1 cellular context compared by ENCODE assay signal in the genomic region with DNA sequence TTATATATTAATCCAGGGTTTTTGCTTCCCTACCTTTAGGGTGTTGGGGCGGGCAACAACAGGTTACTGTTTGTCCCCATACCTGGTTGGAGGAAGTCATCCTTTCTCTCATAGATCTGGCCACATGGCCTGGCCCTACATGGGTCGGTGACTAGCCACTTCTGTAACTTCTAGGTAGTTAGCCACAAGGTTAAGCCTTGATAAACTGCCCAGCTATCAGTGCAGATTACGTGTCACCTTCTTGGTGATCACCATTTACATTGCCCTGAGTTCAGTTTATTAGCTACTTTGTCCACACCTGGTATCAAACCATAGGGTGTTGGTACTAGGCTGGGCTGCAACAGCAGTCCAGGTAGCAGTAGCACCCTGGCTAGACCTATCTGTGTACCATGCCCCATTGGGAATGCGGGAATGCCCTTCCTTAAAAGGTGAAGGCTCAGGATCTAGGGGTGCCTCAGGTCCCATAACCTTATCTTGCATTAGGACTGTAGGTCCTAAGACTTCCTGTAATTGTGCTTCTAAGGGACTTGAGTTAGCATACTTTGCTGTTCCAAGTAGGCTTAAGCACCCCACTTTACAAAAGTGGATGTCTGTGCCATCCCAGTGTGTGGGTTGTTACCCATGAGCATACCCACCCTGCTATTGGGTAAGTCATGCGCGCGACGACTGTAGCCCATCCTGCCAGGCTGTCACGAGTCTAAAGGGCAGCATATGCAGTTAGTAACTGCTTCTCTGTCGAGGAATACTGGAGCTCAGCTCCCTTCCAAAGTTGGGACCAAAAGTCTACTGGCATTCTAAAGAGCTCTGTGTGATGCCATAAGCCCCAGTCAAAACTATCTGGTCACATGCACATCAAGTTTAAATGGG.
TF ChIP-seq lines count a peak whose summit lies in the region.

No MANE protein-coding gene starts in this region.

TF ChIP-seq in GM23338, 12 proteins besides CTCF, POLR2A, EP300 and RAD21 (continued from another document):
- TF ChIP-seq, protein P1, sequence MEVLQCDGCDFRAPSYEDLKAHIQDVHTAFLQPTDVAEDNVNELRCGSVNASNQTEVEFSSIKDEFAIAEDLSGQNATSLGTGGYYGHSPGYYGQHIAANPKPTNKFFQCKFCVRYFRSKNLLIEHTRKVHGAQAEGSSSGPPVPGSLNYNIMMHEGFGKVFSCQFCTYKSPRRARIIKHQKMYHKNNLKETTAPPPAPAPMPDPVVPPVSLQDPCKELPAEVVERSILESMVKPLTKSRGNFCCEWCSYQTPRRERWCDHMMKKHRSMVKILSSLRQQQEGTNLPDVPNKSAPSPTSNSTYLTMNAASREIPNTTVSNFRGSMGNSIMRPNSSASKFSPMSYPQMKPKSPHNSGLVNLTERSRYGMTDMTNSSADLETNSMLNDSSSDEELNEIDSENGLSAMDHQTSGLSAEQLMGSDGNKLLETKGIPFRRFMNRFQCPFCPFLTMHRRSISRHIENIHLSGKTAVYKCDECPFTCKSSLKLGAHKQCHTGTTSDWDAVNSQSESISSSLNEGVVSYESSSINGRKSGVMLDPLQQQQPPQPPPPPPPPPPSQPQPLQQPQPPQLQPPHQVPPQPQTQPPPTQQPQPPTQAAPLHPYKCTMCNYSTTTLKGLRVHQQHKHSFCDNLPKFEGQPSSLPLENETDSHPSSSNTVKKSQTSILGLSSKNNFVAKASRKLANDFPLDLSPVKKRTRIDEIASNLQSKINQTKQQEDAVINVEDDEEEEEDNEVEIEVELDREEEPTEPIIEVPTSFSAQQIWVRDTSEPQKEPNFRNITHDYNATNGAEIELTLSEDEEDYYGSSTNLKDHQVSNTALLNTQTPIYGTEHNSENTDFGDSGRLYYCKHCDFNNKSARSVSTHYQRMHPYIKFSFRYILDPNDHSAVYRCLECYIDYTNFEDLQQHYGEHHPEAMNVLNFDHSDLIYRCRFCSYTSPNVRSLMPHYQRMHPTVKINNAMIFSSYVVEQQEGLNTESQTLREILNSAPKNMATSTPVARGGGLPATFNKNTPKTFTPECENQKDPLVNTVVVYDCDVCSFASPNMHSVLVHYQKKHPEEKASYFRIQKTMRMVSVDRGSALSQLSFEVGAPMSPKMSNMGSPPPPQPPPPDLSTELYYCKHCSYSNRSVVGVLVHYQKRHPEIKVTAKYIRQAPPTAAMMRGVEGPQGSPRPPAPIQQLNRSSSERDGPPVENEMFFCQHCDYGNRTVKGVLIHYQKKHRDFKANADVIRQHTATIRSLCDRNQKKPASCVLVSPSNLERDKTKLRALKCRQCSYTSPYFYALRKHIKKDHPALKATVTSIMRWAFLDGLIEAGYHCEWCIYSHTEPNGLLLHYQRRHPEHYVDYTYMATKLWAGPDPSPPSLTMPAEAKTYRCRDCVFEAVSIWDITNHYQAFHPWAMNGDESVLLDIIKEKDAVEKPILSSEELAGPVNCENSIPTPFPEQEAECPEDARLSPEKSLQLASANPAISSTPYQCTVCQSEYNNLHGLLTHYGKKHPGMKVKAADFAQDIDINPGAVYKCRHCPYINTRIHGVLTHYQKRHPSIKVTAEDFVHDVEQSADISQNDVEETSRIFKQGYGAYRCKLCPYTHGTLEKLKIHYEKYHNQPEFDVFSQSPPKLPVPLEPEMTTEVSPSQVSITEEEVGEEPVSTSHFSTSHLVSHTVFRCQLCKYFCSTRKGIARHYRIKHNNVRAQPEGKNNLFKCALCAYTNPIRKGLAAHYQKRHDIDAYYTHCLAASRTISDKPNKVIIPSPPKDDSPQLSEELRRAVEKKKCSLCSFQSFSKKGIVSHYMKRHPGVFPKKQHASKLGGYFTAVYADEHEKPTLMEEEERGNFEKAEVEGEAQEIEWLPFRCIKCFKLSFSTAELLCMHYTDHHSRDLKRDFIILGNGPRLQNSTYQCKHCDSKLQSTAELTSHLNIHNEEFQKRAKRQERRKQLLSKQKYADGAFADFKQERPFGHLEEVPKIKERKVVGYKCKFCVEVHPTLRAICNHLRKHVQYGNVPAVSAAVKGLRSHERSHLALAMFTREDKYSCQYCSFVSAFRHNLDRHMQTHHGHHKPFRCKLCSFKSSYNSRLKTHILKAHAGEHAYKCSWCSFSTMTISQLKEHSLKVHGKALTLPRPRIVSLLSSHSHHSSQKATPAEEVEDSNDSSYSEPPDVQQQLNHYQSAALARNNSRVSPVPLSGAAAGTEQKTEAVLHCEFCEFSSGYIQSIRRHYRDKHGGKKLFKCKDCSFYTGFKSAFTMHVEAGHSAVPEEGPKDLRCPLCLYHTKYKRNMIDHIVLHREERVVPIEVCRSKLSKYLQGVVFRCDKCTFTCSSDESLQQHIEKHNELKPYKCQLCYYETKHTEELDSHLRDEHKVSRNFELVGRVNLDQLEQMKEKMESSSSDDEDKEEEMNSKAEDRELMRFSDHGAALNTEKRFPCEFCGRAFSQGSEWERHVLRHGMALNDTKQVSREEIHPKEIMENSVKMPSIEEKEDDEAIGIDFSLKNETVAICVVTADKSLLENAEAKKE (CRISPR knock-in tag; IDR thresholded peaks at IDR 0.05), result no peak
- TF ChIP-seq POLR2AphosphoS5 (IDR thresholded peaks at IDR 0.05; ENCODE audit: low read depth) (no peak), CREB1 (CRISPR knock-in tag; IDR thresholded peaks at IDR 0.05; ENCODE audit: low read depth) (no peak), ZNF114 (CRISPR knock-in tag; IDR thresholded peaks at IDR 0.05) (no peak), STAT1 (IDR thresholded peaks at IDR 0.05; ENCODE audit: unreplicated experiment) (no peak), EZH2 (IDR thresholded peaks at IDR 0.05; ENCODE audit: low read depth, unreplicated experiment) (no peak), JUNB (IDR thresholded peaks at IDR 0.05; ENCODE audit: unreplicated experiment) (no peak), ZNF331 (CRISPR knock-in tag; IDR thresholded peaks at IDR 0.05; ENCODE audit: low read depth) (no peak), EZH2phosphoT487 (IDR thresholded peaks at IDR 0.05; ENCODE audit: unreplicated experiment) (no peak)
- TF ChIP-seq, protein P2, sequence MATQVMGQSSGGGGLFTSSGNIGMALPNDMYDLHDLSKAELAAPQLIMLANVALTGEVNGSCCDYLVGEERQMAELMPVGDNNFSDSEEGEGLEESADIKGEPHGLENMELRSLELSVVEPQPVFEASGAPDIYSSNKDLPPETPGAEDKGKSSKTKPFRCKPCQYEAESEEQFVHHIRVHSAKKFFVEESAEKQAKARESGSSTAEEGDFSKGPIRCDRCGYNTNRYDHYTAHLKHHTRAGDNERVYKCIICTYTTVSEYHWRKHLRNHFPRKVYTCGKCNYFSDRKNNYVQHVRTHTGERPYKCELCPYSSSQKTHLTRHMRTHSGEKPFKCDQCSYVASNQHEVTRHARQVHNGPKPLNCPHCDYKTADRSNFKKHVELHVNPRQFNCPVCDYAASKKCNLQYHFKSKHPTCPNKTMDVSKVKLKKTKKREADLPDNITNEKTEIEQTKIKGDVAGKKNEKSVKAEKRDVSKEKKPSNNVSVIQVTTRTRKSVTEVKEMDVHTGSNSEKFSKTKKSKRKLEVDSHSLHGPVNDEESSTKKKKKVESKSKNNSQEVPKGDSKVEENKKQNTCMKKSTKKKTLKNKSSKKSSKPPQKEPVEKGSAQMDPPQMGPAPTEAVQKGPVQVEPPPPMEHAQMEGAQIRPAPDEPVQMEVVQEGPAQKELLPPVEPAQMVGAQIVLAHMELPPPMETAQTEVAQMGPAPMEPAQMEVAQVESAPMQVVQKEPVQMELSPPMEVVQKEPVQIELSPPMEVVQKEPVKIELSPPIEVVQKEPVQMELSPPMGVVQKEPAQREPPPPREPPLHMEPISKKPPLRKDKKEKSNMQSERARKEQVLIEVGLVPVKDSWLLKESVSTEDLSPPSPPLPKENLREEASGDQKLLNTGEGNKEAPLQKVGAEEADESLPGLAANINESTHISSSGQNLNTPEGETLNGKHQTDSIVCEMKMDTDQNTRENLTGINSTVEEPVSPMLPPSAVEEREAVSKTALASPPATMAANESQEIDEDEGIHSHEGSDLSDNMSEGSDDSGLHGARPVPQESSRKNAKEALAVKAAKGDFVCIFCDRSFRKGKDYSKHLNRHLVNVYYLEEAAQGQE (IDR thresholded peaks at IDR 0.05; ENCODE audit: unreplicated experiment), result no peak
- TF ChIP-seq, protein P3, sequence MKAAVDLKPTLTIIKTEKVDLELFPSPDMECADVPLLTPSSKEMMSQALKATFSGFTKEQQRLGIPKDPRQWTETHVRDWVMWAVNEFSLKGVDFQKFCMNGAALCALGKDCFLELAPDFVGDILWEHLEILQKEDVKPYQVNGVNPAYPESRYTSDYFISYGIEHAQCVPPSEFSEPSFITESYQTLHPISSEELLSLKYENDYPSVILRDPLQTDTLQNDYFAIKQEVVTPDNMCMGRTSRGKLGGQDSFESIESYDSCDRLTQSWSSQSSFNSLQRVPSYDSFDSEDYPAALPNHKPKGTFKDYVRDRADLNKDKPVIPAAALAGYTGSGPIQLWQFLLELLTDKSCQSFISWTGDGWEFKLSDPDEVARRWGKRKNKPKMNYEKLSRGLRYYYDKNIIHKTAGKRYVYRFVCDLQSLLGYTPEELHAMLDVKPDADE (IDR thresholded peaks at IDR 0.05), result no peak
TF ChIP-seq in GM23338: peak in this region for 0.
